1 cellular context compared by ENCODE assay signal in genomic region chr1:199752688-199753027, GRCh38.
TF ChIP-seq lines count a peak whose summit lies in the region.

No MANE protein-coding gene starts in this region.

TF ChIP-seq in HCT116, 20 proteins besides CTCF, POLR2A, EP300 and RAD21 (continued from another document):
- TF ChIP-seq ZBTB33 (IDR thresholded peaks at IDR 0.05; ENCODE audit: extremely low read depth, insufficient replicate concordance, low read length) (no peak), EZH2 (IDR thresholded peaks at IDR 0.05) (no peak)
